In genomic region chr10:29389493-29389892, GRCh38 we compare ENCODE assay signal across 33 cellular contexts.
"Had no signal": no experiment of that assay in that cellular context is flagged by ENCODE, and none has a peak within 500 bp of the region (broad histone marks: within the 10 kb centered on the region; RNA-seq: fewer than 3 reads in every experiment).

No MANE protein-coding gene starts in this region.

- H3K36me3 ChIP-seq: ascending aorta, breast epithelium, Peyer's patch had no signal

- ATAC-seq: activated T-cell treated with anti-CD3 and anti-CD28 coated beads, Interleukin-2, amount 50 U/mL, for 72 hours; activated T-helper 17 cell treated with anti-CD3 and anti-CD28 coated beads, Interleukin-2, amount 50 U/mL, for 72 hours; PC-3 had no signal

- H3K4me3 Mint-ChIP-seq: activated B cell treated with CpG ODN at 0.5 μM for 24 hours; activated CD4-positive, alpha-beta memory T cell treated with anti-CD3 and anti-CD28 coated beads, Interleukin-2, amount 10 ng/mL, durations not matched to agents 7 days and 5 days; activated naive CD8-positive, alpha-beta T cell treated with anti-CD3 and anti-CD28 coated beads for 36 hours; activated T-cell treated with anti-CD3 and anti-CD28 coated beads, Interleukin-2, amount 50 U/mL, for 72 hours; activated T-helper 17 cell treated with anti-CD3 and anti-CD28 coated beads, Interleukin-2, amount 50 U/mL, for 72 hours had no signal

- H3K36me3 Mint-ChIP-seq: activated naive CD8-positive, alpha-beta T cell treated with anti-CD3 and anti-CD28 coated beads for 36 hours had no signal

- H3K4me1 Mint-ChIP-seq: activated B cell treated with CpG ODN at 0.5 μM for 24 hours; activated T-helper 17 cell treated with anti-CD3 and anti-CD28 coated beads, Interleukin-2, amount 50 U/mL, for 72 hours had no signal

- H3K27ac ChIP-seq: ascending aorta, breast epithelium, Peyer's patch, VCaP had no signal

- H3K4me3 ChIP-seq: ascending aorta had no signal

- H3K27me3 ChIP-seq: ascending aorta, breast epithelium, Peyer's patch had no signal

- H3K27me3 Mint-ChIP-seq: activated naive CD8-positive, alpha-beta T cell treated with anti-CD3 and anti-CD28 coated beads for 36 hours had no signal

- H3K27ac Mint-ChIP-seq: activated B cell treated with CpG ODN at 0.5 μM for 24 hours; activated CD4-positive, alpha-beta memory T cell treated with anti-CD3 and anti-CD28 coated beads, Interleukin-2, amount 10 ng/mL, durations not matched to agents 7 days and 5 days; activated naive CD8-positive, alpha-beta T cell treated with anti-CD3 and anti-CD28 coated beads for 36 hours; activated T-cell treated with anti-CD3 and anti-CD28 coated beads, Interleukin-2, amount 50 U/mL, for 72 hours; activated T-helper 17 cell treated with anti-CD3 and anti-CD28 coated beads, Interleukin-2, amount 50 U/mL, for 72 hours had no signal

- H3K9me3 ChIP-seq: ascending aorta, breast epithelium, Peyer's patch had no signal

- H3K4me1 ChIP-seq: ascending aorta, breast epithelium, Peyer's patch had no signal

- DNase-seq: activated B cell treated with CpG ODN at 0.5 μM for 24 hours; activated CD4-positive, alpha-beta memory T cell treated with anti-CD3 and anti-CD28 coated beads, Interleukin-2, amount 10 ng/mL, durations not matched to agents 7 days and 5 days; activated CD4-positive, alpha-beta T cell treated with anti-CD3 and anti-CD28 coated beads for 4 hours; activated CD4-positive, alpha-beta T cell treated with anti-CD3 and anti-CD28 coated beads, Interleukin-2, amount 50 U/mL, for 1 hour; activated CD4-positive, CD25-positive, alpha-beta regulatory T cell treated with anti-CD3 and anti-CD28 coated beads, Interleukin-2, amount 50 U/mL, for 72 hours; activated CD8-positive, alpha-beta memory T cell treated with anti-CD3 and anti-CD28 coated beads for 24 hours; activated effector memory CD4-positive, alpha-beta T cell treated with anti-CD3 and anti-CD28 coated beads, Interleukin-2, amount 50 U/mL, for 16 hours; activated naive CD4-positive, alpha-beta T cell; activated naive CD4-positive, alpha-beta T cell treated with anti-CD3 and anti-CD28 coated beads, Interleukin-2, amount 50 U/mL, for 16 hours; activated naive CD8-positive, alpha-beta T cell treated with anti-CD3 and anti-CD28 coated beads for 36 hours; activated T-cell treated with anti-CD3 and anti-CD28 coated beads, Interleukin-2, amount 50 U/mL, for 1 hour; activated T-cell treated with anti-CD3 and anti-CD28 coated beads, Interleukin-2, amount 50 U/mL, for 72 hours; amygdala; Karpas-422; NCI-H1048; NCI-H1105 treated with DMSO at 0.1 percent for 48 hours; NCI-H1436; NCI-H1694; NCI-H1930; NCI-H345; NCI-H524 treated with DMSO at 0.1 percent for 48 hours; NK-92 treated with Interleukin-12 subunit alpha and Interleukin-12 subunit beta, amount 100 ng/mL, for 24 hours; PC-3; Peyer's patch; SHP77 treated with DMSO at 0.1 percent for 48 hours; SW 1271; T-helper 1 cell; T-helper 2 cell; T-helper 9 cell had no signal

- H3K9me3 Mint-ChIP-seq: activated B cell treated with CpG ODN at 0.5 μM for 24 hours; activated CD4-positive, alpha-beta memory T cell treated with anti-CD3 and anti-CD28 coated beads, Interleukin-2, amount 10 ng/mL, durations not matched to agents 7 days and 5 days; activated naive CD8-positive, alpha-beta T cell treated with anti-CD3 and anti-CD28 coated beads for 36 hours; activated T-cell treated with anti-CD3 and anti-CD28 coated beads, Interleukin-2, amount 50 U/mL, for 72 hours; activated T-helper 17 cell treated with anti-CD3 and anti-CD28 coated beads, Interleukin-2, amount 50 U/mL, for 72 hours had no signal
